ENCODE assay signal across 1 cellular context in the genomic region with DNA sequence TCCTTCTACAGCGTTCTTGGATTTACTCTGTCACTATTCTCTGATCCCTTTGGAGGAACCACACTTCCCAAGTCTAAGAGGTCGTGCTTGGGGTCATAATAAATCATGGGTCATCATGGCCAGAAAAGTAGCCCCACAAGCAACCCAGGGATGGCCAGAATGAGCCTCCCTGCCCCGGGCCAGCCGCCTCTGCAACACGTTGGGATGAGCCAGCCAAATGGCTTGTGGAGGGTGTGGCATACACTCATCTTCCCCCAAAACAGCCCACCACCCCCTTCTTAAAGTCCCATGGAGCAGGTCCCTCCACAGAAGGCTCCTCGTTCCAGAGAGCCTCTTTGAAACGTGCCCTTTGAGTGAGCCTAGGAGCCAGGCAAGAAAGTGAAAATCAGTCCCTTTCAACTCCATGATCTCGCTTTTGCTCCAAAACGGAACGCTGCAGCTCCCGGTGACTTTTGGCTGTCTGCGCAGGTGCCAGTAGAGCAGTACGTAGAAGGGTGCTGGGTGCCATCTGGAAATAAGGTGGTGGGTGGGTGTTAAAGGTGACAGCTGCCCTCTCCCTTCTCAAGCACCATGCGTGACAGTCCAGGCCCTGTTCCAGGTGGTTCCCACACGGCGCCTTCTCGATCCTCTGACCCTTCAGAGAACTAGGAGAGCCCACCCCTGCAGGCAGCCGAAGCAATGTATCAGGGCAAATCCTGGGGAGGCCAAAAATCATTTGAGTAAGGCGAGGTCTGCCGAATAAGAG.
TF ChIP-seq lines count a peak whose summit lies in the region.

No MANE protein-coding gene starts in this region.

TF ChIP-seq in A549, 52 proteins besides CTCF, POLR2A, EP300 and RAD21 (continued from another document):
- TF ChIP-seq, protein P1, sequence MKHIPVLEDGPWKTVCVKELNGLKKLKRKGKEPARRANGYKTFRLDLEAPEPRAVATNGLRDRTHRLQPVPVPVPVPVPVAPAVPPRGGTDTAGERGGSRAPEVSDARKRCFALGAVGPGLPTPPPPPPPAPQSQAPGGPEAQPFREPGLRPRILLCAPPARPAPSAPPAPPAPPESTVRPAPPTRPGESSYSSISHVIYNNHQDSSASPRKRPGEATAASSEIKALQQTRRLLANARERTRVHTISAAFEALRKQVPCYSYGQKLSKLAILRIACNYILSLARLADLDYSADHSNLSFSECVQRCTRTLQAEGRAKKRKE (CRISPR knock-in tag; IDR thresholded peaks at IDR 0.05; ENCODE audit: low read depth): no peak
- TF ChIP-seq GATA3 (IDR thresholded peaks at IDR 0.05; ENCODE audit: borderline replicate concordance): no peak
- TF ChIP-seq HOXB13 (CRISPR knock-in tag; IDR thresholded peaks at IDR 0.05; ENCODE audit: low read depth): no peak
- no peak for TF ChIP-seq REST (IDR thresholded peaks at IDR 0.05)
- no peak for TF ChIP-seq HMGXB4 (CRISPR knock-in tag; IDR thresholded peaks at IDR 0.05; ENCODE audit: borderline replicate concordance)
- no peak for TF ChIP-seq JUNB (IDR thresholded peaks at IDR 0.05)
- TF ChIP-seq TFCP2L1 (CRISPR knock-in tag; IDR thresholded peaks at IDR 0.05): no peak
